Comparison of ENCODE assay signal across 8 cellular contexts in genomic region chr2:26299488-26300092, GRCh38. TPM values are rescaled to one million over a fixed set of nuclear protein-coding genes. Genes with fewer than 3 reads are reported as not detected.
DNase-seq lines count a peak whose midpoint lies in the region; ATAC-seq and TF ChIP-seq lines count a peak whose summit lies in the region.

No MANE protein-coding gene starts in this region.

- no peak overlapping the region for H3K27ac Mint-ChIP-seq in CD4-positive, alpha-beta memory T cell
- H3K27ac Mint-ChIP-seq in stimulated activated effector memory CD8-positive, alpha-beta T cell treated with anti-CD3 and anti-CD28 coated beads, Interleukin-12 subunit alpha, Interleukin-12 subunit beta, amount 100 ng/mL, for 72 hours, result no peak overlapping the region

- peak in 4 of 5 donors; percentile 37 to 50 (median 44) for DNase-seq in CD4-positive, alpha-beta memory T cell
- DNase-seq in activated CD4-positive, alpha-beta T cell treated with anti-CD3 and anti-CD28 coated beads, Interleukin-2, amount 50 U/mL, for 24 hours (ENCODE audit: low read depth in 1 of 2, low spot score in 1 of 2), result peak; percentile 5 to 14
- DNase-seq in heart right ventricle (peak in 1 of 2 donors; percentile 6), psoas muscle (no peak), NCI-H187 treated with DMSO at 0.1 percent for 48 hours (lab: John Stamatoyannopoulos, UW) (no peak), NCI-H1105 (lab: John Stamatoyannopoulos, UW) (no peak)
- DNase-seq in stimulated activated effector memory CD8-positive, alpha-beta T cell treated with anti-CD3 and anti-CD28 coated beads, Interleukin-12 subunit alpha, Interleukin-12 subunit beta, amount 100 ng/mL, for 72 hours (ENCODE audit: low spot score in 2 of 2), result no peak

- WGBS in heart right ventricle, 2 donors, result 2 to 3% methylated on average over 7 of the region's 7 CpGs
- WGBS in psoas muscle, 3 donors, result 14 to 18% (median 15%) methylated on average over 7 of the region's 7 CpGs

- no peaks in the 10 kb centered on the region for H3K36me3 Mint-ChIP-seq in CD4-positive, alpha-beta memory T cell
- H3K36me3 Mint-ChIP-seq in stimulated activated effector memory CD8-positive, alpha-beta T cell treated with anti-CD3 and anti-CD28 coated beads, Interleukin-12 subunit alpha, Interleukin-12 subunit beta, amount 100 ng/mL, for 72 hours, result no peaks in the 10 kb centered on the region

- no peaks in the 10 kb centered on the region for H3K27me3 Mint-ChIP-seq in CD4-positive, alpha-beta memory T cell

- H3K27ac ChIP-seq in CD4-positive, alpha-beta memory T cell (ENCODE audit: low read depth, low read length), result peak overlapping the region; percentile 47
- H3K27ac ChIP-seq in HEK293 (ENCODE audit: extremely low read depth, low read depth, low read length) (no peak overlapping the region), heart right ventricle (peak overlapping the region in 9 of 10 donors; percentile 20 to 85 (median 78)), psoas muscle (peak overlapping the region; percentile 18)

- no peak for TF ChIP-seq CTCF in HEK293 (tag by site-specific recombination; IDR thresholded peaks at IDR 0.05)
- no peak for TF ChIP-seq CTCF in heart right ventricle (IDR thresholded peaks at IDR 0.05)
- TF ChIP-seq CTCF in psoas muscle (IDR thresholded peaks at IDR 0.05), result no peak

- no peaks in the 10 kb centered on the region for H3K9me3 ChIP-seq in CD4-positive, alpha-beta memory T cell (ENCODE audit: control insufficient read depth in 1 of 2, low read length in 2 of 2)
- no peaks in the 10 kb centered on the region for H3K9me3 ChIP-seq in HEK293 (ENCODE audit: control insufficient read depth, insufficient read depth, low read depth, low read length)
- H3K9me3 ChIP-seq in heart right ventricle, result no peaks in the 10 kb centered on the region
- no peaks in the 10 kb centered on the region for H3K9me3 ChIP-seq in psoas muscle

- H3K9me3 Mint-ChIP-seq in CD4-positive, alpha-beta memory T cell, result no peaks in the 10 kb centered on the region
- no peaks in the 10 kb centered on the region for H3K9me3 Mint-ChIP-seq in stimulated activated effector memory CD8-positive, alpha-beta T cell treated with anti-CD3 and anti-CD28 coated beads, Interleukin-12 subunit alpha, Interleukin-12 subunit beta, amount 100 ng/mL, for 72 hours

- ATAC-seq in heart right ventricle (peak; percentile 23 to 70 (median 63)), psoas muscle (peak in 2 of 4 donors; percentile 17 to 33)
- ATAC-seq in stimulated activated effector memory CD8-positive, alpha-beta T cell treated with anti-CD3 and anti-CD28 coated beads, Interleukin-12 subunit alpha, Interleukin-12 subunit beta, amount 100 ng/mL, for 72 hours, result no peak

- no peaks in the 10 kb centered on the region for H3K27me3 ChIP-seq in CD4-positive, alpha-beta memory T cell (ENCODE audit: insufficient read depth, low read length)
- H3K27me3 ChIP-seq in heart right ventricle (no peaks in the 10 kb centered on the region), psoas muscle (ENCODE audit: insufficient read depth in 3 of 3, low read length in 2 of 3) (no peaks in the 10 kb centered on the region)

- H3K4me3 Mint-ChIP-seq in CD4-positive, alpha-beta memory T cell, result no peak overlapping the region
- H3K4me3 Mint-ChIP-seq in stimulated activated effector memory CD8-positive, alpha-beta T cell treated with anti-CD3 and anti-CD28 coated beads, Interleukin-12 subunit alpha, Interleukin-12 subunit beta, amount 100 ng/mL, for 72 hours, result no peak overlapping the region

- no peaks in the 10 kb centered on the region for H3K36me3 ChIP-seq in CD4-positive, alpha-beta memory T cell (ENCODE audit: insufficient read depth, low read length)
- H3K36me3 ChIP-seq in HEK293 (ENCODE audit: control insufficient read depth in 2 of 2, insufficient read depth in 1 of 2, low read length in 2 of 2) (no peaks in the 10 kb centered on the region; a peak in 1 of 3 replicates), heart right ventricle (no peaks in the 10 kb centered on the region), psoas muscle (ENCODE audit: insufficient read depth in 1 of 2, low read depth in 1 of 2) (no peaks in the 10 kb centered on the region)

- no peaks in the 10 kb centered on the region for H3K4me1 Mint-ChIP-seq in CD4-positive, alpha-beta memory T cell
- H3K4me1 Mint-ChIP-seq in stimulated activated effector memory CD8-positive, alpha-beta T cell treated with anti-CD3 and anti-CD28 coated beads, Interleukin-12 subunit alpha, Interleukin-12 subunit beta, amount 100 ng/mL, for 72 hours, result no peaks in the 10 kb centered on the region

- CTCF ChIA-PET in CD4-positive, alpha-beta memory T cell (lab: Charles Lee; ENCODE audit: partially characterized antibody), result interaction anchor here (0.6 to 1.7 kb wide), 3 partner anchors 8 to 55 kb away, joined by 3 to 8 read pairs (median 6); partner anchors contain the start of genes HADHA and HADHB
- CTCF ChIA-PET in HEK293 (lab: Yijun Ruan, JAX), result interaction anchor here (0.6 kb wide), 1 partner anchor 40 kb away, joined by 3 read pairs; no protein-coding TSS in a partner anchor

- POLR2A ChIA-PET in CD4-positive, alpha-beta memory T cell (lab: Charles Lee; ENCODE audit: partially characterized antibody), result interaction anchor here (0.8 to 3.6 kb wide), 8 partner anchors 9 to 1507 kb away, joined by 3 to 32 read pairs (median 6); partner anchors contain the start of genes ADGRF3, HADHA, HADHB and PTRHD1
- POLR2A ChIA-PET in HEK293 (lab: Yijun Ruan, JAX), result interaction anchor here (0.7 kb wide), 1 partner anchor 18 kb away, joined by 3 read pairs; no protein-coding TSS in a partner anchor

- peaks cover 14% of the 10 kb centered on the region for H3K4me1 ChIP-seq in CD4-positive, alpha-beta memory T cell (ENCODE audit: insufficient read depth, low read length)
- H3K4me1 ChIP-seq in HEK293 (ENCODE audit: control insufficient read depth, insufficient read depth, low read length), result no peaks in the 10 kb centered on the region
- peaks cover 0 to 27% (median 16%) of the 10 kb centered on the region in 9 donors for H3K4me1 ChIP-seq in heart right ventricle
- H3K4me1 ChIP-seq in psoas muscle, result peaks cover 4% of the 10 kb centered on the region

- H3K4me3 ChIP-seq in CD4-positive, alpha-beta memory T cell (ENCODE audit: low read length in 2 of 2), result peak overlapping the region; percentile 53 to 74
- H3K4me3 ChIP-seq in HEK293 (ENCODE audit: low read depth, low read length), result peak overlapping the region; percentile 14
- peak overlapping the region; percentile 26 to 71 (median 60) for H3K4me3 ChIP-seq in heart right ventricle
- H3K4me3 ChIP-seq in psoas muscle, result peak overlapping the region; percentile 75

- intact Hi-C loops in CD4-positive, alpha-beta memory T cell (cut with micrococcal nuclease), result loop anchor here (1.0 to 2.0 kb wide), 3 partner anchors 31 to 55 kb away; partner anchors contain the start of genes HADHA and HADHB
- intact Hi-C loops in heart right ventricle (cut with DNase I) (loop anchor here in 1 of 10 donors (10.0 kb wide), 1 partner anchor 55 kb away; the partner anchor contains the start of genes HADHA and HADHB), psoas muscle (cut with DNase I) (no loop called here)

TF ChIP-seq in HEK293, 187 proteins besides CTCF, POLR2A, EP300 and RAD21 (continues in another document):
- no peak for TF ChIP-seq ZIC2 (tag by site-specific recombination; IDR thresholded peaks at IDR 0.05)
- TF ChIP-seq HOXA7 (CRISPR knock-in tag; IDR thresholded peaks at IDR 0.05; ENCODE audit: borderline replicate concordance), result no peak
- TF ChIP-seq, protein P1, sequence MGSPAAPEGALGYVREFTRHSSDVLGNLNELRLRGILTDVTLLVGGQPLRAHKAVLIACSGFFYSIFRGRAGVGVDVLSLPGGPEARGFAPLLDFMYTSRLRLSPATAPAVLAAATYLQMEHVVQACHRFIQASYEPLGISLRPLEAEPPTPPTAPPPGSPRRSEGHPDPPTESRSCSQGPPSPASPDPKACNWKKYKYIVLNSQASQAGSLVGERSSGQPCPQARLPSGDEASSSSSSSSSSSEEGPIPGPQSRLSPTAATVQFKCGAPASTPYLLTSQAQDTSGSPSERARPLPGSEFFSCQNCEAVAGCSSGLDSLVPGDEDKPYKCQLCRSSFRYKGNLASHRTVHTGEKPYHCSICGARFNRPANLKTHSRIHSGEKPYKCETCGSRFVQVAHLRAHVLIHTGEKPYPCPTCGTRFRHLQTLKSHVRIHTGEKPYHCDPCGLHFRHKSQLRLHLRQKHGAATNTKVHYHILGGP (tag by site-specific recombination; IDR thresholded peaks at IDR 0.05), result peak; percentile 42; the same call in 1 of the 2 replicates
- no peak for TF ChIP-seq ZNF24 (tag by site-specific recombination; IDR thresholded peaks at IDR 0.05)
- TF ChIP-seq ZNF501 (tag by site-specific recombination; IDR thresholded peaks at IDR 0.05), result no peak
- TF ChIP-seq ZNF223 (tag by site-specific recombination; IDR thresholded peaks at IDR 0.05), result no peak

RNA-seq across cellular contexts. Expression of gene SELENOI, which starts 46.4 kb away (rescaled TPM):
- total RNA-seq in CD4-positive, alpha-beta memory T cell, result 10 to 100 TPM; 19.6 to 20.0 TPM
- polyA plus RNA-seq in CD4-positive, alpha-beta memory T cell, result 1 to 10 TPM; 2.7 to 3.1 TPM
- total RNA-seq in heart right ventricle (10 to 100 TPM in 7 of 10 donors, 1 to 10 TPM in 3; 9.1 to 15.8 (median 12.4) TPM), psoas muscle (10 to 100 TPM; 15.7 to 40.5 (median 20.1) TPM)
- polyA plus RNA-seq in heart right ventricle (1 to 10 TPM; 2.4 to 4.0 TPM), psoas muscle (10 to 100 TPM in 1 of 3 donors, 1 to 10 TPM in 2; 3.7 to 11.3 (median 7.3) TPM)

RNA-seq across cellular contexts. Expression of gene ADGRF3, which starts 47.0 kb away (rescaled TPM):
- total RNA-seq in CD4-positive, alpha-beta memory T cell, result 1 to 10 TPM in 1 of 2 experiments, under 1 TPM in 1; 0.97 to 1.7 TPM
- under 1 TPM in 1 of 2 donors, not detected in 1; 0.14 TPM for polyA plus RNA-seq in CD4-positive, alpha-beta memory T cell
- total RNA-seq in heart right ventricle, result under 1 TPM in 1 of 10 donors, not detected in 9; 0.72 TPM
- polyA plus RNA-seq in heart right ventricle, result under 1 TPM in 1 of 2 donors, not detected in 1; 0.03 TPM
- under 1 TPM in 2 of 4 donors, not detected in 2; 0.17 to 0.48 TPM for total RNA-seq in psoas muscle
- polyA plus RNA-seq in psoas muscle, result under 1 TPM in 2 of 3 donors, not detected in 1; 0.03 to 0.19 TPM

RNA-seq across cellular contexts. Expression of gene HADHB, which starts 54.9 kb away (rescaled TPM):
- 10 to 100 TPM; 58.8 to 67.1 TPM for total RNA-seq in CD4-positive, alpha-beta memory T cell
- 100 to 1,000 TPM in 1 of 2 donors, 10 to 100 TPM in 1; 95.0 to 115 TPM for polyA plus RNA-seq in CD4-positive, alpha-beta memory T cell
- total RNA-seq in heart right ventricle, result 1,000 to 10,000 TPM in 3 of 10 donors, 100 to 1,000 TPM in 7; 740 to 1,542 (median 874) TPM
- polyA plus RNA-seq in heart right ventricle, result 100 to 1,000 TPM; 256 to 437 TPM
- total RNA-seq in psoas muscle, result 1,000 to 10,000 TPM in 1 of 4 donors, 100 to 1,000 TPM in 3; 562 to 1,153 (median 698) TPM
- 100 to 1,000 TPM; 447 to 626 (median 616) TPM for polyA plus RNA-seq in psoas muscle

RNA-seq across cellular contexts. Expression of gene HADHA, which starts 55.2 kb away (rescaled TPM):
- 10 to 100 TPM; 89.1 to 93.6 TPM for total RNA-seq in CD4-positive, alpha-beta memory T cell
- 100 to 1,000 TPM; 119 to 126 TPM for polyA plus RNA-seq in CD4-positive, alpha-beta memory T cell
- total RNA-seq in heart right ventricle (100 to 1,000 TPM; 298 to 686 (median 410) TPM), psoas muscle (100 to 1,000 TPM; 294 to 617 (median 391) TPM)
- polyA plus RNA-seq in heart right ventricle (100 to 1,000 TPM; 143 to 192 TPM), psoas muscle (100 to 1,000 TPM; 195 to 370 (median 350) TPM)

Comparison
In these comparisons a context has a peak if more than half of its experiments do, and no peak if none do; other contexts are left out.
1. DNase-seq: peak in CD4-positive, alpha-beta memory T cell (4 of 5) and activated CD4-positive, alpha-beta T cell treated with anti-CD3 and anti-CD28 coated beads, Interleukin-2, amount 50 U/mL, for 24 hours (2 of 2); none in psoas muscle (0 of 2), NCI-H187 treated with DMSO at 0.1 percent for 48 hours (single experiment), stimulated activated effector memory CD8-positive, alpha-beta T cell treated with anti-CD3 and anti-CD28 coated beads, Interleukin-12 subunit alpha, Interleukin-12 subunit beta, amount 100 ng/mL, for 72 hours (0 of 2) and NCI-H1105 (single experiment).
2. H3K4me3 ChIP-seq: peak in every context shown above with its lines; median percentile 75 in psoas muscle; 64 in CD4-positive, alpha-beta memory T cell; 60 in heart right ventricle; 14 in HEK293.
3. RNA of gene HADHB, which starts 54.9 kb away (total RNA-seq): 740 to 1,542 TPM in heart right ventricle and 562 to 1,153 TPM in psoas muscle; 58.8 to 67.1 TPM in CD4-positive, alpha-beta memory T cell; every median in the first group is over 4 times any median in the second.